In the genomic region with DNA sequence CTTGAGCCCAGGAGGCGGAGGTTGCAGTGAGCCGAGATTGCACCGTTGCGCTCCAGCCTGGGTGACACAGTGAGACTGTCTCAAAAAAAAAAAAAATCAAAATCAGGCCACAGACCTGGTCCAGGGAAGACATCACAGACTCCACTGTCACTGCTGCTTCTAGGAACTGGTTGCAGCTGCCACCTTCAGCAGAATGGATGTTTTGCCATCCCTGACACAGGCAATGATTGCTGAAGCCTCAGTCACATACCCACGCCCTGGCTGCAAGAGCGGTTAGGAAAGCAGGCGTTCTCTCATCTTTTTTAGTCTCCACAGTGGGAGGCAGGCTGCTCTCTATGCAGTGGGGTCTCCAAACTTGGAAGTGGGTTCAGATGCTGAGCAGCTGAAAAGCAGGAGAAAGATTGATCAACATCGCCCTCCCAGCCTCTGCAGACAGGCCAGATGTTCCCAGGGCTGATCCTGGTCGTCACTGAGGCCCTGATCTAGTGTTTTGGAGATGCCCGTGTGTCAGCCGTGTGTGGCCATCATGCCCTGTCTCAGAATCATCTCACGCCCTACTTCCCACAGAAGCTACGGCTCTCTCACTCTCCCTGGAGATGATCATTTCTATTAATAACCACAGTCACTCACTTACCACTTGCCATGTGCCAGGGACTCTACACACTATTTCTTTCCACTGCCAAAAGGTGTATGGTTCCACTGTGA, we compare ENCODE assay signal across 2 cellular contexts.
TF ChIP-seq lines count a peak whose summit lies in the region.

No MANE protein-coding gene starts in this region.

TF ChIP-seq in endothelial cell of umbilical vein, 7 proteins besides CTCF, POLR2A, EP300 and RAD21 (continued from another document):
- no peak for TF ChIP-seq POLR2AphosphoS5 (IDR thresholded peaks at IDR 0.05; ENCODE audit: insufficient read depth, low read depth, low read length)

TF ChIP-seq in WTC11, 78 proteins besides CTCF, POLR2A, EP300 and RAD21 (continued from another document):
- TF ChIP-seq, protein P1, sequence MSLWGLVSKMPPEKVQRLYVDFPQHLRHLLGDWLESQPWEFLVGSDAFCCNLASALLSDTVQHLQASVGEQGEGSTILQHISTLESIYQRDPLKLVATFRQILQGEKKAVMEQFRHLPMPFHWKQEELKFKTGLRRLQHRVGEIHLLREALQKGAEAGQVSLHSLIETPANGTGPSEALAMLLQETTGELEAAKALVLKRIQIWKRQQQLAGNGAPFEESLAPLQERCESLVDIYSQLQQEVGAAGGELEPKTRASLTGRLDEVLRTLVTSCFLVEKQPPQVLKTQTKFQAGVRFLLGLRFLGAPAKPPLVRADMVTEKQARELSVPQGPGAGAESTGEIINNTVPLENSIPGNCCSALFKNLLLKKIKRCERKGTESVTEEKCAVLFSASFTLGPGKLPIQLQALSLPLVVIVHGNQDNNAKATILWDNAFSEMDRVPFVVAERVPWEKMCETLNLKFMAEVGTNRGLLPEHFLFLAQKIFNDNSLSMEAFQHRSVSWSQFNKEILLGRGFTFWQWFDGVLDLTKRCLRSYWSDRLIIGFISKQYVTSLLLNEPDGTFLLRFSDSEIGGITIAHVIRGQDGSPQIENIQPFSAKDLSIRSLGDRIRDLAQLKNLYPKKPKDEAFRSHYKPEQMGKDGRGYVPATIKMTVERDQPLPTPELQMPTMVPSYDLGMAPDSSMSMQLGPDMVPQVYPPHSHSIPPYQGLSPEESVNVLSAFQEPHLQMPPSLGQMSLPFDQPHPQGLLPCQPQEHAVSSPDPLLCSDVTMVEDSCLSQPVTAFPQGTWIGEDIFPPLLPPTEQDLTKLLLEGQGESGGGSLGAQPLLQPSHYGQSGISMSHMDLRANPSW (CRISPR knock-in tag; conservative IDR thresholded peaks at IDR 0.05; ENCODE audit: low read depth): no peak
- TF ChIP-seq, protein P2, sequence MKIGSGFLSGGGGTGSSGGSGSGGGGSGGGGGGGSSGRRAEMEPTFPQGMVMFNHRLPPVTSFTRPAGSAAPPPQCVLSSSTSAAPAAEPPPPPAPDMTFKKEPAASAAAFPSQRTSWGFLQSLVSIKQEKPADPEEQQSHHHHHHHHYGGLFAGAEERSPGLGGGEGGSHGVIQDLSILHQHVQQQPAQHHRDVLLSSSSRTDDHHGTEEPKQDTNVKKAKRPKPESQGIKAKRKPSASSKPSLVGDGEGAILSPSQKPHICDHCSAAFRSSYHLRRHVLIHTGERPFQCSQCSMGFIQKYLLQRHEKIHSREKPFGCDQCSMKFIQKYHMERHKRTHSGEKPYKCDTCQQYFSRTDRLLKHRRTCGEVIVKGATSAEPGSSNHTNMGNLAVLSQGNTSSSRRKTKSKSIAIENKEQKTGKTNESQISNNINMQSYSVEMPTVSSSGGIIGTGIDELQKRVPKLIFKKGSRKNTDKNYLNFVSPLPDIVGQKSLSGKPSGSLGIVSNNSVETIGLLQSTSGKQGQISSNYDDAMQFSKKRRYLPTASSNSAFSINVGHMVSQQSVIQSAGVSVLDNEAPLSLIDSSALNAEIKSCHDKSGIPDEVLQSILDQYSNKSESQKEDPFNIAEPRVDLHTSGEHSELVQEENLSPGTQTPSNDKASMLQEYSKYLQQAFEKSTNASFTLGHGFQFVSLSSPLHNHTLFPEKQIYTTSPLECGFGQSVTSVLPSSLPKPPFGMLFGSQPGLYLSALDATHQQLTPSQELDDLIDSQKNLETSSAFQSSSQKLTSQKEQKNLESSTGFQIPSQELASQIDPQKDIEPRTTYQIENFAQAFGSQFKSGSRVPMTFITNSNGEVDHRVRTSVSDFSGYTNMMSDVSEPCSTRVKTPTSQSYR (CRISPR knock-in tag; IDR thresholded peaks at IDR 0.05): no peak
- TF ChIP-seq, protein P3, sequence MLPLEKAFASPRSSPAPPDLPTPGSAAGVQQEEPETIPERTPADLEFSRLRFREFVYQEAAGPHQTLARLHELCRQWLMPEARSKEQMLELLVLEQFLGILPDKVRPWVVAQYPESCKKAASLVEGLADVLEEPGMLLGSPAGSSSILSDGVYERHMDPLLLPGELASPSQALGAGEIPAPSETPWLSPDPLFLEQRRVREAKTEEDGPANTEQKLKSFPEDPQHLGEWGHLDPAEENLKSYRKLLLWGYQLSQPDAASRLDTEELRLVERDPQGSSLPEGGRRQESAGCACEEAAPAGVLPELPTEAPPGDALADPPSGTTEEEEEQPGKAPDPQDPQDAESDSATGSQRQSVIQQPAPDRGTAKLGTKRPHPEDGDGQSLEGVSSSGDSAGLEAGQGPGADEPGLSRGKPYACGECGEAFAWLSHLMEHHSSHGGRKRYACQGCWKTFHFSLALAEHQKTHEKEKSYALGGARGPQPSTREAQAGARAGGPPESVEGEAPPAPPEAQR (CRISPR knock-in tag; IDR thresholded peaks at IDR 0.05): no peak
- TF ChIP-seq JUN (CRISPR knock-in tag; IDR thresholded peaks at IDR 0.05) (no peak), TEAD1 (CRISPR knock-in tag; IDR thresholded peaks at IDR 0.05) (no peak), NFE2L1 (CRISPR knock-in tag; IDR thresholded peaks at IDR 0.05) (no peak), SOX15 (CRISPR knock-in tag; IDR thresholded peaks at IDR 0.05) (no peak), TP53 (CRISPR knock-in tag; IDR thresholded peaks at IDR 0.05) (no peak), EMX1 (CRISPR knock-in tag; IDR thresholded peaks at IDR 0.05) (no peak), HMGA2 (CRISPR knock-in tag; IDR thresholded peaks at IDR 0.05) (no peak), NFYB (CRISPR knock-in tag; conservative IDR thresholded peaks at IDR 0.05; ENCODE audit: low read depth) (no peak)
- TF ChIP-seq, protein P4, sequence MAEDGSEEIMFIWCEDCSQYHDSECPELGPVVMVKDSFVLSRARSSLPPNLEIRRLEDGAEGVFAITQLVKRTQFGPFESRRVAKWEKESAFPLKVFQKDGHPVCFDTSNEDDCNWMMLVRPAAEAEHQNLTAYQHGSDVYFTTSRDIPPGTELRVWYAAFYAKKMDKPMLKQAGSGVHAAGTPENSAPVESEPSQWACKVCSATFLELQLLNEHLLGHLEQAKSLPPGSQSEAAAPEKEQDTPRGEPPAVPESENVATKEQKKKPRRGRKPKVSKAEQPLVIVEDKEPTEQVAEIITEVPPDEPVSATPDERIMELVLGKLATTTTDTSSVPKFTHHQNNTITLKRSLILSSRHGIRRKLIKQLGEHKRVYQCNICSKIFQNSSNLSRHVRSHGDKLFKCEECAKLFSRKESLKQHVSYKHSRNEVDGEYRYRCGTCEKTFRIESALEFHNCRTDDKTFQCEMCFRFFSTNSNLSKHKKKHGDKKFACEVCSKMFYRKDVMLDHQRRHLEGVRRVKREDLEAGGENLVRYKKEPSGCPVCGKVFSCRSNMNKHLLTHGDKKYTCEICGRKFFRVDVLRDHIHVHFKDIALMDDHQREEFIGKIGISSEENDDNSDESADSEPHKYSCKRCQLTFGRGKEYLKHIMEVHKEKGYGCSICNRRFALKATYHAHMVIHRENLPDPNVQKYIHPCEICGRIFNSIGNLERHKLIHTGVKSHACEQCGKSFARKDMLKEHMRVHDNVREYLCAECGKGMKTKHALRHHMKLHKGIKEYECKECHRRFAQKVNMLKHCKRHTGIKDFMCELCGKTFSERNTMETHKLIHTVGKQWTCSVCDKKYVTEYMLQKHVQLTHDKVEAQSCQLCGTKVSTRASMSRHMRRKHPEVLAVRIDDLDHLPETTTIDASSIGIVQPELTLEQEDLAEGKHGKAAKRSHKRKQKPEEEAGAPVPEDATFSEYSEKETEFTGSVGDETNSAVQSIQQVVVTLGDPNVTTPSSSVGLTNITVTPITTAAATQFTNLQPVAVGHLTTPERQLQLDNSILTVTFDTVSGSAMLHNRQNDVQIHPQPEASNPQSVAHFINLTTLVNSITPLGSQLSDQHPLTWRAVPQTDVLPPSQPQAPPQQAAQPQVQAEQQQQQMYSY (CRISPR knock-in tag; IDR thresholded peaks at IDR 0.05): no peak
- TF ChIP-seq, protein P5, sequence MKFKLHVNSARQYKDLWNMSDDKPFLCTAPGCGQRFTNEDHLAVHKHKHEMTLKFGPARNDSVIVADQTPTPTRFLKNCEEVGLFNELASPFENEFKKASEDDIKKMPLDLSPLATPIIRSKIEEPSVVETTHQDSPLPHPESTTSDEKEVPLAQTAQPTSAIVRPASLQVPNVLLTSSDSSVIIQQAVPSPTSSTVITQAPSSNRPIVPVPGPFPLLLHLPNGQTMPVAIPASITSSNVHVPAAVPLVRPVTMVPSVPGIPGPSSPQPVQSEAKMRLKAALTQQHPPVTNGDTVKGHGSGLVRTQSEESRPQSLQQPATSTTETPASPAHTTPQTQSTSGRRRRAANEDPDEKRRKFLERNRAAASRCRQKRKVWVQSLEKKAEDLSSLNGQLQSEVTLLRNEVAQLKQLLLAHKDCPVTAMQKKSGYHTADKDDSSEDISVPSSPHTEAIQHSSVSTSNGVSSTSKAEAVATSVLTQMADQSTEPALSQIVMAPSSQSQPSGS (CRISPR knock-in tag; IDR thresholded peaks at IDR 0.05; ENCODE audit: borderline replicate concordance, low read depth): no peak
- TF ChIP-seq, protein P6, sequence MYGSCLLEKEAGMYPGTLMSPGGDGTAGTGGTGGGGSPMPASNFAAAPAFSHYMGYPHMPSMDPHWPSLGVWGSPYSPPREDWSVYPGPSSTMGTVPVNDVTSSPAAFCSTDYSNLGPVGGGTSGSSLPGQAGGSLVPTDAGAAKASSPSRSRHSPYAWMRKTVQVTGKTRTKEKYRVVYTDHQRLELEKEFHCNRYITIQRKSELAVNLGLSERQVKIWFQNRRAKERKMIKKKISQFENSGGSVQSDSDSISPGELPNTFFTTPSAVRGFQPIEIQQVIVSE (CRISPR knock-in tag; IDR thresholded peaks at IDR 0.05; ENCODE audit: borderline replicate concordance): no peak
- TF ChIP-seq, protein P7, sequence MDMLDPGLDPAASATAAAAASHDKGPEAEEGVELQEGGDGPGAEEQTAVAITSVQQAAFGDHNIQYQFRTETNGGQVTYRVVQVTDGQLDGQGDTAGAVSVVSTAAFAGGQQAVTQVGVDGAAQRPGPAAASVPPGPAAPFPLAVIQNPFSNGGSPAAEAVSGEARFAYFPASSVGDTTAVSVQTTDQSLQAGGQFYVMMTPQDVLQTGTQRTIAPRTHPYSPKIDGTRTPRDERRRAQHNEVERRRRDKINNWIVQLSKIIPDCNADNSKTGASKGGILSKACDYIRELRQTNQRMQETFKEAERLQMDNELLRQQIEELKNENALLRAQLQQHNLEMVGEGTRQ (CRISPR knock-in tag; IDR thresholded peaks at IDR 0.05): no peak
- TF ChIP-seq, protein P8, sequence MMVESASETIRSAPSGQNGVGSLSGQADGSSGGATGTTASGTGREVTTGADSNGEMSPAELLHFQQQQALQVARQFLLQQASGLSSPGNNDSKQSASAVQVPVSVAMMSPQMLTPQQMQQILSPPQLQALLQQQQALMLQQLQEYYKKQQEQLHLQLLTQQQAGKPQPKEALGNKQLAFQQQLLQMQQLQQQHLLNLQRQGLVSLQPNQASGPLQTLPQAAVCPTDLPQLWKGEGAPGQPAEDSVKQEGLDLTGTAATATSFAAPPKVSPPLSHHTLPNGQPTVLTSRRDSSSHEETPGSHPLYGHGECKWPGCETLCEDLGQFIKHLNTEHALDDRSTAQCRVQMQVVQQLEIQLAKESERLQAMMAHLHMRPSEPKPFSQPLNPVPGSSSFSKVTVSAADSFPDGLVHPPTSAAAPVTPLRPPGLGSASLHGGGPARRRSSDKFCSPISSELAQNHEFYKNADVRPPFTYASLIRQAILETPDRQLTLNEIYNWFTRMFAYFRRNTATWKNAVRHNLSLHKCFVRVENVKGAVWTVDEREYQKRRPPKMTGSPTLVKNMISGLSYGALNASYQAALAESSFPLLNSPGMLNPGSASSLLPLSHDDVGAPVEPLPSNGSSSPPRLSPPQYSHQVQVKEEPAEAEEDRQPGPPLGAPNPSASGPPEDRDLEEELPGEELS (CRISPR knock-in tag; IDR thresholded peaks at IDR 0.05): no peak
- TF ChIP-seq, protein P9, sequence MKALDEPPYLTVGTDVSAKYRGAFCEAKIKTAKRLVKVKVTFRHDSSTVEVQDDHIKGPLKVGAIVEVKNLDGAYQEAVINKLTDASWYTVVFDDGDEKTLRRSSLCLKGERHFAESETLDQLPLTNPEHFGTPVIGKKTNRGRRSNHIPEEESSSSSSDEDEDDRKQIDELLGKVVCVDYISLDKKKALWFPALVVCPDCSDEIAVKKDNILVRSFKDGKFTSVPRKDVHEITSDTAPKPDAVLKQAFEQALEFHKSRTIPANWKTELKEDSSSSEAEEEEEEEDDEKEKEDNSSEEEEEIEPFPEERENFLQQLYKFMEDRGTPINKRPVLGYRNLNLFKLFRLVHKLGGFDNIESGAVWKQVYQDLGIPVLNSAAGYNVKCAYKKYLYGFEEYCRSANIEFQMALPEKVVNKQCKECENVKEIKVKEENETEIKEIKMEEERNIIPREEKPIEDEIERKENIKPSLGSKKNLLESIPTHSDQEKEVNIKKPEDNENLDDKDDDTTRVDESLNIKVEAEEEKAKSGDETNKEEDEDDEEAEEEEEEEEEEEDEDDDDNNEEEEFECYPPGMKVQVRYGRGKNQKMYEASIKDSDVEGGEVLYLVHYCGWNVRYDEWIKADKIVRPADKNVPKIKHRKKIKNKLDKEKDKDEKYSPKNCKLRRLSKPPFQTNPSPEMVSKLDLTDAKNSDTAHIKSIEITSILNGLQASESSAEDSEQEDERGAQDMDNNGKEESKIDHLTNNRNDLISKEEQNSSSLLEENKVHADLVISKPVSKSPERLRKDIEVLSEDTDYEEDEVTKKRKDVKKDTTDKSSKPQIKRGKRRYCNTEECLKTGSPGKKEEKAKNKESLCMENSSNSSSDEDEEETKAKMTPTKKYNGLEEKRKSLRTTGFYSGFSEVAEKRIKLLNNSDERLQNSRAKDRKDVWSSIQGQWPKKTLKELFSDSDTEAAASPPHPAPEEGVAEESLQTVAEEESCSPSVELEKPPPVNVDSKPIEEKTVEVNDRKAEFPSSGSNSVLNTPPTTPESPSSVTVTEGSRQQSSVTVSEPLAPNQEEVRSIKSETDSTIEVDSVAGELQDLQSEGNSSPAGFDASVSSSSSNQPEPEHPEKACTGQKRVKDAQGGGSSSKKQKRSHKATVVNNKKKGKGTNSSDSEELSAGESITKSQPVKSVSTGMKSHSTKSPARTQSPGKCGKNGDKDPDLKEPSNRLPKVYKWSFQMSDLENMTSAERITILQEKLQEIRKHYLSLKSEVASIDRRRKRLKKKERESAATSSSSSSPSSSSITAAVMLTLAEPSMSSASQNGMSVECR (CRISPR knock-in tag; IDR thresholded peaks at IDR 0.05; ENCODE audit: borderline replicate concordance): no peak
- TF ChIP-seq, protein P10, sequence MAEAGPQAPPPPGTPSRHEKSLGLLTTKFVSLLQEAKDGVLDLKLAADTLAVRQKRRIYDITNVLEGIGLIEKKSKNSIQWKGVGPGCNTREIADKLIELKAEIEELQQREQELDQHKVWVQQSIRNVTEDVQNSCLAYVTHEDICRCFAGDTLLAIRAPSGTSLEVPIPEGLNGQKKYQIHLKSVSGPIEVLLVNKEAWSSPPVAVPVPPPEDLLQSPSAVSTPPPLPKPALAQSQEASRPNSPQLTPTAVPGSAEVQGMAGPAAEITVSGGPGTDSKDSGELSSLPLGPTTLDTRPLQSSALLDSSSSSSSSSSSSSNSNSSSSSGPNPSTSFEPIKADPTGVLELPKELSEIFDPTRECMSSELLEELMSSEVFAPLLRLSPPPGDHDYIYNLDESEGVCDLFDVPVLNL (CRISPR knock-in tag; IDR thresholded peaks at IDR 0.05; ENCODE audit: borderline replicate concordance, low read depth): no peak
